In genomic region chr5:3101561-3101960, GRCh38 we compare ENCODE assay signal across 21 cellular contexts.
DNase-seq lines count a peak whose midpoint lies in the region; ATAC-seq, FAIRE-seq and TF ChIP-seq lines count a peak whose summit lies in the region.
"Had no signal": no experiment of that assay in that cellular context is flagged by ENCODE, and none has a peak within 500 bp of the region (broad histone marks: within the 10 kb centered on the region; RNA-seq: fewer than 3 reads in every experiment).

No MANE protein-coding gene starts in this region.

- H3K9me3 ChIP-seq in cardiac muscle cell (ENCODE audit: low read depth) (no peaks in the 10 kb centered on the region), endodermal cell (ENCODE audit: control insufficient read depth, low read length) (no peaks in the 10 kb centered on the region), pancreas (no peaks in the 10 kb centered on the region)

- DNase-seq in cardiac muscle cell (ENCODE audit: low read depth in 1 of 2, low spot score in 1 of 2) (peak in 1 of 2 donors; percentile 93), Right ventricle myocardium inferior (ENCODE audit: missing footprints) (no peak), endodermal cell (peak; percentile 75), mesothelial cell of epicardium (ENCODE audit: low spot score in 2 of 2, unreplicated experiment in 2 of 2) (no peak), NCI-H2081 treated with DMSO at 0.1 percent for 48 hours (lab: John Stamatoyannopoulos, UW) (no peak), pancreas (no peak)
- DNase-seq: AML-193; CD4-positive, CD25-positive, alpha-beta regulatory T cell; IMR-90; NCI-H1417 treated with DMSO at 0.1 percent for 48 hours; NCI-H187 treated with DMSO at 0.1 percent for 48 hours; NCI-H2171; NCI-H446; NCI-H69; Right ventricle myocardium superior had no signal

- H3K4me3 ChIP-seq in cardiac muscle cell (no peak overlapping the region), endodermal cell (ENCODE audit: low read length) (no peak overlapping the region), pancreas (no peak overlapping the region)

- H3K4me3 Mint-ChIP-seq in endodermal cell (peak overlapping the region; percentile 23), mesothelial cell of epicardium (no peak overlapping the region)
- H3K4me3 Mint-ChIP-seq: CD4-positive, CD25-positive, alpha-beta regulatory T cell had no signal

- 43 to 46% methylated on average over 6 of the region's 6 CpGs for WGBS in endodermal cell (ENCODE audit: insufficient coverage in 1 of 2, insufficient read length in 1 of 2), 2 experiments
- WGBS in pancreas, 2 donors: 21 to 25% methylated on average over 6 of the region's 6 CpGs

- ATAC-seq in Right ventricle myocardium inferior (no peak), HG03097 (IDR thresholded peaks at IDR 0.05; ENCODE audit: low FRiP score, unreplicated experiment) (no peak), HG03565 (IDR thresholded peaks at IDR 0.05; ENCODE audit: unreplicated experiment) (no peak), pancreas (no peak)

- peak overlapping the region; percentile 98 for H3K27ac ChIP-seq in cardiac muscle cell
- no peak overlapping the region for H3K27ac ChIP-seq in endodermal cell (ENCODE audit: low read depth, low read length)
- H3K27ac ChIP-seq in pancreas: no peak overlapping the region
- H3K27ac ChIP-seq: 22Rv1 had no signal

- intact Hi-C loops in Right ventricle myocardium inferior (cut with DNase I): no loop called here
- intact Hi-C loops in pancreas (cut with DNase I): no loop called here

- H3K27me3 Mint-ChIP-seq in endodermal cell (ENCODE audit: insufficient read depth): peaks cover 37% of the 10 kb centered on the region
- peaks cover 17% of the 10 kb centered on the region for H3K27me3 Mint-ChIP-seq in mesothelial cell of epicardium (ENCODE audit: low read depth)
- H3K27me3 Mint-ChIP-seq: CD4-positive, CD25-positive, alpha-beta regulatory T cell had no signal

- no peak for TF ChIP-seq CTCF in cardiac muscle cell (IDR thresholded peaks at IDR 0.05; ENCODE audit: low read depth, low read length)
- TF ChIP-seq CTCF in endodermal cell (conservative IDR thresholded peaks at IDR 0.05): peak; percentile 49
- TF ChIP-seq CTCF in mesothelial cell of epicardium (IDR thresholded peaks at IDR 0.05; ENCODE audit: unreplicated experiment): no peak
- TF ChIP-seq CTCF in pancreas (IDR thresholded peaks at IDR 0.05): no peak

- H3K27me3 ChIP-seq in cardiac muscle cell: no peaks in the 10 kb centered on the region
- H3K27me3 ChIP-seq in endodermal cell (ENCODE audit: control insufficient read depth, insufficient read depth, low read length, poor library complexity, severe bottlenecking): no peaks in the 10 kb centered on the region
- no peaks in the 10 kb centered on the region for H3K27me3 ChIP-seq in pancreas

- H3K27ac Mint-ChIP-seq in endodermal cell: peak overlapping the region; percentile 90
- peak overlapping the region; percentile 25 for H3K27ac Mint-ChIP-seq in mesothelial cell of epicardium
- H3K27ac Mint-ChIP-seq: CD4-positive, CD25-positive, alpha-beta regulatory T cell had no signal

- FAIRE-seq in pancreas (lab: Jason Lieb, UNC): no peak
- FAIRE-seq: GM12891, GM19239, RCC 7860 had no signal

- H3K36me3 Mint-ChIP-seq in endodermal cell (ENCODE audit: low read depth): no peaks in the 10 kb centered on the region
- no peaks in the 10 kb centered on the region for H3K36me3 Mint-ChIP-seq in mesothelial cell of epicardium
- H3K36me3 Mint-ChIP-seq: CD4-positive, CD25-positive, alpha-beta regulatory T cell had no signal

- H3K4me1 Mint-ChIP-seq in endodermal cell: peaks cover 53% of the 10 kb centered on the region
- peaks cover 72% of the 10 kb centered on the region for H3K4me1 Mint-ChIP-seq in mesothelial cell of epicardium
- H3K4me1 Mint-ChIP-seq: CD4-positive, CD25-positive, alpha-beta regulatory T cell had no signal

- H3K9me3 Mint-ChIP-seq in endodermal cell (no peaks in the 10 kb centered on the region), mesothelial cell of epicardium (no peaks in the 10 kb centered on the region)

- no peaks in the 10 kb centered on the region for H3K36me3 ChIP-seq in cardiac muscle cell
- no peaks in the 10 kb centered on the region for H3K36me3 ChIP-seq in endodermal cell (ENCODE audit: control insufficient read depth, insufficient read depth, low read length)
- H3K36me3 ChIP-seq in pancreas: no peaks in the 10 kb centered on the region

- H3K4me1 ChIP-seq in cardiac muscle cell (ENCODE audit: low read depth) (peaks cover 54% of the 10 kb centered on the region), endodermal cell (ENCODE audit: control insufficient read depth, insufficient read depth, low read length) (peaks cover 25% of the 10 kb centered on the region), pancreas (no peaks in the 10 kb centered on the region)

- no peak overlapping the region for H3K9ac ChIP-seq in endodermal cell (ENCODE audit: extremely low read depth, low read length, poor library complexity, severe bottlenecking)
